8 cellular contexts compared by ENCODE assay signal in the genomic region with DNA sequence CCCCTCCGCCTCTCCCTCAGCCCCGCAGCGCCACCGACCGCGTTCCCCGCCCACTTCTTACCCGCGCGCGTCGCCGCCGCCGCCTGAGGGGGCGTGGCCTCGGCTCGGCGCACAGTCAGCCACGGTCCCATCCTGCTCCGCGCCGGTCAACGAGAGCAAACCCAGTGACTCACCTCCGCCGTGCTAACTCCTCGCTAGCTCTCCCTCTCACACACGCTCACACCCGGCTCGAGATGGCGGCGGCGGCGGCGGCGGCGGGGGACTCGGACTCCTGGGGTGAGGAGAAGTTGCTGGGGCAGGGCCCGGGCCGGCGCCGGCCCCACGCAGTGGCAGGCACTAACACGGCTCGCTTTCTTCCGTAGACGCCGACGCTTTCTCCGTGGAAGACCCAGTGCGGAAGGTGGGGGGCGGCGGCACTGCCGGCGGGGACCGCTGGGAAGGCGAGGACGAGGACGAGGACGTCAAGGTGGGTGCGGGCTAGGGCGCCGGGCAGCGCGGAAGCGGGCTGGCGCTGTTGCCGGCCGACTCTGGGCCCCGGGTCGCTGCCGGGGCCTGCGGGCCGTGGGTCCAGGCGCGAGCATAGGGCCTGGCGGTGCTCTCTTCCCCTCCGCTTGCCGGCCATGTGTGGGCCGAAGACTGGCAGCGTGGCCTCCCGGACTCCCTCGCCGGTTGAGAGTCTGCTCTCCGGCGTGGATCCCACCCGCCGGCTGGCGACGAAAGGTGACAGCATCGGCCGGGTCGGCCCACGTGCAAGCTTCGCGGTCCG. TPM values are rescaled to one million over a fixed set of nuclear protein-coding genes. Genes with fewer than 3 reads are reported as not detected.
DNase-seq lines count a peak whose midpoint lies in the region; TF ChIP-seq lines count a peak whose summit lies in the region.

EIF3J (plus strand) TSS at position 186 of the 766 bp plus-strand sequence; CDS start at position 234, 48 bp downstream.

- H3K36me3 ChIP-seq in MM.1S (replicated peaks; ENCODE audit: insufficient read depth, low read length): no peaks in the 10 kb centered on the region
- H3K36me3 ChIP-seq in SJCRH30: peaks cover 26% of the 10 kb centered on the region
- H3K36me3 ChIP-seq in neuronal stem cell (replicated peaks in 1 of 2; ENCODE audit: control insufficient read depth in 2 of 2, insufficient read depth in 2 of 2, low read length in 2 of 2): peaks cover 6 to 40% of the 10 kb centered on the region in 2 donors
- H3K36me3 ChIP-seq in subcutaneous abdominal adipose tissue (ENCODE audit: control insufficient read depth in 5 of 5, insufficient read depth in 5 of 5, low read length in 5 of 5): peaks cover 0 to 16% (median 5%) of the 10 kb centered on the region in 5 donors

- no peak within 1 kb of the TSS for H4K91ac ChIP-seq in neuronal stem cell (ENCODE audit: low read depth, low read length, poor library complexity)

- H3K4me1 ChIP-seq in MM.1S (ENCODE audit: low read length) (peaks cover 10% of the 10 kb centered on the region; the same call in 1 of the 2 replicates), SJCRH30 (no peaks in the 10 kb centered on the region), neuronal stem cell (ENCODE audit: control insufficient read depth in 2 of 2, insufficient read depth in 1 of 2, low read depth in 1 of 2, low read length in 2 of 2) (peaks cover 4 to 5% of the 10 kb centered on the region in 2 donors), subcutaneous abdominal adipose tissue (ENCODE audit: control insufficient read depth in 5 of 5, insufficient read depth in 5 of 5, low read length in 5 of 5) (peaks cover 4 to 45% (median 39%) of the 10 kb centered on the region in 5 donors)

- H3K14ac ChIP-seq in neuronal stem cell (ENCODE audit: low read length): peak within 1 kb of the TSS; percentile 75

- H3K4ac ChIP-seq in neuronal stem cell (ENCODE audit: low read length): no peak within 1 kb of the TSS

- H3K79me2 ChIP-seq in MM.1S (ENCODE audit: low read length): peaks cover 59% of the 10 kb centered on the region

- no peaks in the 10 kb centered on the region for H3K9me2 ChIP-seq in MM.1S (replicated peaks; ENCODE audit: insufficient read depth, low read length)

- H2AFZ ChIP-seq in MM.1S (ENCODE audit: low read length) (peak within 1 kb of the TSS; percentile 88), neuronal stem cell (ENCODE audit: low read length) (peak within 1 kb of the TSS; percentile 97)

- H2BK12ac ChIP-seq in neuronal stem cell (ENCODE audit: low read length): peak within 1 kb of the TSS; percentile 46

- peak within 1 kb of the TSS; percentile 91 for H2AK5ac ChIP-seq in neuronal stem cell (ENCODE audit: low read depth, low read length)

- H3K4me2 ChIP-seq in MM.1S (ENCODE audit: low read depth, low read length) (peak within 1 kb of the TSS; percentile 95), neuronal stem cell (ENCODE audit: insufficient read depth, low read length, poor library complexity, severe bottlenecking) (peak within 1 kb of the TSS; percentile 77)

- DNase-seq in G401 (ENCODE audit: low spot score) (peak; percentile 94), HCEC 1CT (peak; percentile 98), MM.1S (peak; percentile 96), SJCRH30 (peak; percentile 95 to 96), foreskin melanocyte (peak; percentile 48), neuronal stem cell (ENCODE audit: low spot score) (peak; percentile 94)
- peak; percentile 79 to 91 (median 84) for DNase-seq in activated naive CD4-positive, alpha-beta T cell (lab: John Stamatoyannopoulos, UW)

- no peak within 1 kb of the TSS for H2BK120ac ChIP-seq in neuronal stem cell (ENCODE audit: low read depth, low read length)

- H3K9ac ChIP-seq in MM.1S (ENCODE audit: low read length): peak within 1 kb of the TSS; percentile 88
- peak within 1 kb of the TSS; percentile 96 for H3K9ac ChIP-seq in neuronal stem cell (ENCODE audit: low read depth, low read length, poor library complexity)
- peak within 1 kb of the TSS; percentile 79 to 98 (median 94) for H3K9ac ChIP-seq in subcutaneous abdominal adipose tissue (ENCODE audit: low read length in 5 of 5)

- H3K4me3 ChIP-seq in MM.1S (ENCODE audit: low read length) (peak within 1 kb of the TSS; percentile 93), SJCRH30 (peak within 1 kb of the TSS; percentile 99), neuronal stem cell (ENCODE audit: low read length in 2 of 2) (peak within 1 kb of the TSS; percentile 97), subcutaneous abdominal adipose tissue (ENCODE audit: low read depth in 1 of 5, low read length in 5 of 5) (peak within 1 kb of the TSS; percentile 85 to 92 (median 88))

- H3K9me3 ChIP-seq in MM.1S (replicated peaks; ENCODE audit: insufficient read depth, low read length) (no peaks in the 10 kb centered on the region), SJCRH30 (replicated peaks) (no peaks in the 10 kb centered on the region), neuronal stem cell (replicated peaks in 1 of 2; ENCODE audit: control insufficient read depth in 2 of 2, insufficient read depth in 1 of 2, low read depth in 1 of 2, low read length in 2 of 2) (no peaks in the 10 kb centered on the region), subcutaneous abdominal adipose tissue (ENCODE audit: control insufficient read depth in 5 of 5, low read length in 5 of 5) (no peaks in the 10 kb centered on the region)

- H3K27me3 ChIP-seq in MM.1S (replicated peaks; ENCODE audit: insufficient read depth, low read length): no peaks in the 10 kb centered on the region
- no peaks in the 10 kb centered on the region for H3K27me3 ChIP-seq in SJCRH30
- H3K27me3 ChIP-seq in neuronal stem cell (ENCODE audit: control insufficient read depth in 3 of 3, insufficient read depth in 3 of 3, low read depth in 1 of 3, low read length in 3 of 3): no peaks in the 10 kb centered on the region
- H3K27me3 ChIP-seq in subcutaneous abdominal adipose tissue (ENCODE audit: control insufficient read depth in 5 of 5, insufficient read depth in 4 of 5, low read length in 5 of 5): no peaks in the 10 kb centered on the region

- H3F3A ChIP-seq in MM.1S (ENCODE audit: insufficient read depth, low read length): peaks cover 23% of the 10 kb centered on the region

- TF ChIP-seq CTCF in MM.1S (IDR thresholded peaks at IDR 0.05; ENCODE audit: low read length): no peak

- peak within 1 kb of the TSS; percentile 81 for H2BK15ac ChIP-seq in neuronal stem cell (ENCODE audit: low read length)

- H3K27ac ChIP-seq in MM.1S (ENCODE audit: low read length) (peak within 1 kb of the TSS; percentile 82), SJCRH30 (peak within 1 kb of the TSS; percentile 86), neuronal stem cell (replicated peaks; ENCODE audit: low read length) (peak within 1 kb of the TSS; percentile 99), subcutaneous abdominal adipose tissue (ENCODE audit: low read depth, low read length) (peak within 1 kb of the TSS; percentile 97)

- H3K23ac ChIP-seq in neuronal stem cell (ENCODE audit: low read depth, low read length, poor library complexity): peak within 1 kb of the TSS; percentile 99

- in situ Hi-C loops in G401 (cut with HindIII; ENCODE audit: low sequenced_read_pairs): no loop called here

- H3K79me1 ChIP-seq in neuronal stem cell (ENCODE audit: low read depth, low read length): peaks cover 2% of the 10 kb centered on the region

- peak within 1 kb of the TSS; percentile 98 for H3K18ac ChIP-seq in neuronal stem cell (ENCODE audit: low read length)

- no peaks in the 10 kb centered on the region; the same call in 1 of the 2 replicates for H4K20me1 ChIP-seq in MM.1S (ENCODE audit: insufficient read depth, low read length)

- WGBS in neuronal stem cell (ENCODE audit: extremely low coverage in 2 of 2, insufficient read length in 2 of 2, insufficient replicate concordance in 1 of 2), 2 donors: no CpG with 5 or more reads among the region's 97 CpGs

- peak within 1 kb of the TSS; percentile 97 for H2BK5ac ChIP-seq in neuronal stem cell (ENCODE audit: low read length)

- peak within 1 kb of the TSS; percentile 43 for H4K8ac ChIP-seq in neuronal stem cell (ENCODE audit: low read depth, low read length)

RNA-seq across cellular contexts. Expression of gene EIF3J, which starts in this region (rescaled TPM):
- total RNA-seq in G401 (2014; rRNA removed; shearing (Covaris generic)): 77.0 and 101 TPM in 2 replicates
- total RNA-seq in SJCRH30 (2014; rRNA removed; shearing (Covaris generic)): 84.0 and 96.4 TPM in 2 replicates
- polyA plus RNA-seq in neuronal stem cell (2013, experiment 1 of 2): 56.1 TPM
- polyA plus RNA-seq in neuronal stem cell (2013, experiment 2 of 2): 56.0 TPM

Comparison
In these comparisons a context has a peak if more than half of its experiments do, and no peak if none do; other contexts are left out.
1. Peak in every context shown above with its lines: DNase-seq, H3K4me3 ChIP-seq and H3K27ac ChIP-seq.
2. DNase-seq: peak in every context shown above with its lines; median percentile 98 in HCEC 1CT; 96 in MM.1S; 96 in SJCRH30; 94 in G401; 94 in neuronal stem cell; 84 in activated naive CD4-positive, alpha-beta T cell; 48 in foreskin melanocyte.